Comparison of ENCODE assay signal across 21 cellular contexts in the genomic region with DNA sequence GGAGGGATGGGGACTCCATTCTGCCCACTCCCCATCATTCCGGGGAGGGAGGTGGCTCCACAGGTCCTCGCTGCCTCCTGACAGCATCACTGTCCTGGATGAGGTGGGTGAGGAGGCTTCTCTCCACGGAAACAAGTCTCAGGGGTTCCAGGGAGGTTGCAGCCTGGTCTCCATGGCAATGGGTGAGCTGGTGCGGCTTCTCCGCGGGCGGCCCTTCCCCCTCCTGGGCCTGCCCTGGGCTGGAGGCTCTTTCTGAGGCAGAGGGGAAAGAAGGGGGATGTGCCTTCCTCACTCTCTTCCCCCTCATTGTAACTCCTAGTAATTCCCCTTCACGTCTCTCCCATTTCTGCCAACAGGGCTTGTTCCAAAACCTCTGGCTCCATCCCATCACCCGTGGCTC. TPM values are rescaled to one million over a fixed set of nuclear protein-coding genes. Genes with fewer than 3 reads are reported as not detected.
DNase-seq lines count a peak whose midpoint lies in the region; ATAC-seq, FAIRE-seq and TF ChIP-seq lines count a peak whose summit lies in the region.
"Had no signal": no experiment of that assay in that cellular context is flagged by ENCODE, and none has a peak within 500 bp of the region (broad histone marks: within the 10 kb centered on the region; RNA-seq: fewer than 3 reads in every experiment).

No MANE protein-coding gene starts in this region.

- H2BK15ac ChIP-seq in H1 (ENCODE audit: low read length), result no peak overlapping the region
- no peak overlapping the region for H2BK15ac ChIP-seq in mesendoderm (replicated peaks; ENCODE audit: low read depth)

- H3K27ac ChIP-seq in H1 (ENCODE audit: low read depth, low read length), result no peak overlapping the region
- no peak overlapping the region for H3K27ac ChIP-seq in mesendoderm (ENCODE audit: low read depth, low read length)
- H3K27ac ChIP-seq in trophoblast cell (ENCODE audit: low read depth, low read length), result no peak overlapping the region
- H3K27ac ChIP-seq: GM23248, HL-60, KMS-11 had no signal

- intact Hi-C loops in sciatic nerve (cut with DNase I), result no loop called here
- intact Hi-C loops in Caco-2 (cut with micrococcal nuclease; ENCODE audit: unreplicated experiment), result no loop called here

- 68% methylated on average over 6 of the region's 9 CpGs; no CpG with 5 or more reads in 1 of the 2 experiments for WGBS in H1 (ENCODE audit: extremely low coverage in 1 of 2, insufficient coverage in 1 of 2, insufficient read length in 1 of 2, insufficient replicate concordance in 2 of 2, low coverage in 1 of 2, low lambda C conversion rate in 2 of 2, missing lambda C conversion rate in 1 of 2), 2 experiments
- WGBS in mesendoderm (ENCODE audit: extremely low coverage, insufficient coverage, low lambda C conversion rate), result no CpG with 5 or more reads among the region's 9 CpGs
- no CpG with 5 or more reads among the region's 9 CpGs for WGBS in trophoblast cell (ENCODE audit: extremely low coverage, insufficient coverage, insufficient read length)

- POLR2A ChIA-PET in H1 (lab: Charles Lee; ENCODE audit: partially characterized antibody) (no interaction called here), Caco-2 (lab: Charles Lee) (no interaction called here)

- H3K9ac ChIP-seq in H1 (replicated peaks in 1 of 4; ENCODE audit: extremely low read depth in 1 of 4, low read depth in 3 of 4, low read length in 3 of 4) (no peak overlapping the region; a peak in 1 of 7 replicates), mesendoderm (ENCODE audit: low read length) (no peak overlapping the region), trophoblast cell (ENCODE audit: low read length) (no peak overlapping the region)
- H3K9ac ChIP-seq: GM23248, KMS-11 had no signal

- H3K18ac ChIP-seq in H1 (ENCODE audit: extremely low read depth, low read length) (no peak overlapping the region; the same call in 1 of the 2 replicates), mesendoderm (ENCODE audit: low read length) (no peak overlapping the region), trophoblast cell (ENCODE audit: low read length) (no peak overlapping the region)

- H4K12ac ChIP-seq in trophoblast cell (ENCODE audit: low read depth, low read length), result no peak overlapping the region

- H3K4ac ChIP-seq in H1 (replicated peaks; ENCODE audit: insufficient read length, low read depth, low read length), result no peak overlapping the region
- peak overlapping the region; percentile 1 for H3K4ac ChIP-seq in mesendoderm (ENCODE audit: low read depth, low read length)
- no peak overlapping the region for H3K4ac ChIP-seq in trophoblast cell (ENCODE audit: low read depth, low read length)

- no peaks in the 10 kb centered on the region for H3K27me3 Mint-ChIP-seq in Caco-2 (ENCODE audit: insufficient read depth, unreplicated experiment)

- no peak for FAIRE-seq in H1 (lab: Jason Lieb, UNC)

- peaks cover 0 to 4% of the 10 kb centered on the region in 2 experiments for H4K20me1 ChIP-seq in H1 (replicated peaks in 1 of 2; ENCODE audit: control insufficient read depth in 1 of 2, insufficient read depth in 2 of 2, low read length in 2 of 2)

- no peak overlapping the region for H4K5ac ChIP-seq in H1 (ENCODE audit: insufficient read length, low read depth, low read length)
- no peak overlapping the region for H4K5ac ChIP-seq in mesendoderm (ENCODE audit: low read length)

- peaks cover 7% of the 10 kb centered on the region for H3K9me3 Mint-ChIP-seq in Caco-2 (ENCODE audit: unreplicated experiment)

- H3K79me1 ChIP-seq in H1 (ENCODE audit: low read depth, low read length) (no peaks in the 10 kb centered on the region), mesendoderm (ENCODE audit: low read length) (peaks cover 3% of the 10 kb centered on the region), trophoblast cell (ENCODE audit: low read length) (no peaks in the 10 kb centered on the region)

- H2AK5ac ChIP-seq in H1 (ENCODE audit: low read depth, low read length) (peak overlapping the region; percentile 26; the same call in 1 of the 2 replicates), mesendoderm (ENCODE audit: low read length) (no peak overlapping the region), trophoblast cell (ENCODE audit: low read length) (no peak overlapping the region)

- no peaks in the 10 kb centered on the region for H3K9me3 ChIP-seq in H1 (ENCODE audit: insufficient read depth in 2 of 2, low read depth in 1 of 2, low read length in 1 of 2)
- no peaks in the 10 kb centered on the region for H3K9me3 ChIP-seq in Caco-2
- peaks cover 9% of the 10 kb centered on the region for H3K9me3 ChIP-seq in trophoblast cell (ENCODE audit: insufficient read depth, low read depth, low read length)
- H3K9me3 ChIP-seq: Peyer's patch had no signal

- H3K27ac Mint-ChIP-seq in Caco-2 (ENCODE audit: unreplicated experiment), result no peak overlapping the region

- H4K91ac ChIP-seq in H1 (replicated peaks; ENCODE audit: insufficient read length, low read length) (peak overlapping the region; percentile 93), trophoblast cell (ENCODE audit: low read depth, low read length) (no peak overlapping the region)

- TF ChIP-seq POLR2A in H1 (IDR thresholded peaks at IDR 0.05; ENCODE audit: control extremely low read depth in 1 of 2, low read depth in 2 of 2, low read length in 2 of 2), result no peak

- no peak overlapping the region for H3K4me3 ChIP-seq in H7 (ENCODE audit: insufficient read depth, low read depth, low read length)
- no peak overlapping the region for H3K4me3 ChIP-seq in H1 (ENCODE audit: extremely low read depth in 1 of 4, insufficient read depth in 2 of 4, low read depth in 3 of 4, low read length in 4 of 4)
- H3K4me3 ChIP-seq in mesendoderm (ENCODE audit: low read length), result no peak overlapping the region
- no peak overlapping the region for H3K4me3 ChIP-seq in Caco-2 (ENCODE audit: low read depth, low read length)
- no peak overlapping the region for H3K4me3 ChIP-seq in trophoblast cell (ENCODE audit: low read depth, low read length)
- H3K4me3 ChIP-seq: GM23248, Peyer's patch had no signal

- no peak overlapping the region for H3K4me3 Mint-ChIP-seq in Caco-2 (ENCODE audit: unreplicated experiment)

- H3K79me2 ChIP-seq in H1 (ENCODE audit: control insufficient read depth in 1 of 2, insufficient read depth in 2 of 2, low read length in 2 of 2) (no peaks in the 10 kb centered on the region), mesendoderm (ENCODE audit: control insufficient read depth, insufficient read depth, low read length) (no peaks in the 10 kb centered on the region), trophoblast cell (ENCODE audit: control insufficient read depth, insufficient read depth, low read length, poor library complexity) (no peaks in the 10 kb centered on the region)

- TF ChIP-seq EP300 in H1 (IDR thresholded peaks at IDR 0.05; ENCODE audit: borderline replicate concordance in 1 of 2, low read depth in 2 of 2, low read length in 2 of 2), result no peak

- H3K27me3 ChIP-seq in H7 (ENCODE audit: control insufficient read depth, insufficient read depth, low read length) (no peaks in the 10 kb centered on the region), H1 (replicated peaks in 1 of 4; ENCODE audit: control insufficient read depth in 3 of 4, extremely low read depth in 1 of 4, insufficient read depth in 3 of 4, low read length in 3 of 4) (no peaks in the 10 kb centered on the region), mesendoderm (ENCODE audit: insufficient read depth, low read length, poor library complexity) (no peaks in the 10 kb centered on the region), Caco-2 (replicated peaks; ENCODE audit: control insufficient read depth, insufficient read depth, low read length) (no peaks in the 10 kb centered on the region), trophoblast cell (ENCODE audit: insufficient read depth, low read length) (peaks cover 10% of the 10 kb centered on the region)
- H3K27me3 ChIP-seq: Peyer's patch had no signal

- H2AFZ ChIP-seq in H1 (ENCODE audit: low read length), result no peak overlapping the region
- H2AFZ ChIP-seq in trophoblast cell (ENCODE audit: insufficient read depth, low read length, poor library complexity), result no peak overlapping the region
- H2AFZ ChIP-seq: GM23248 had no signal

- H3K4me1 ChIP-seq in H1 (replicated peaks in 1 of 4; ENCODE audit: control insufficient read depth in 3 of 4, insufficient read depth in 4 of 4, low read length in 3 of 4) (peaks cover 12 to 39% (median 34%) of the 10 kb centered on the region in 4 experiments), mesendoderm (ENCODE audit: control insufficient read depth, low read depth, low read length) (peaks cover 16% of the 10 kb centered on the region), Caco-2 (no peaks in the 10 kb centered on the region), trophoblast cell (ENCODE audit: control insufficient read depth in 1 of 2, insufficient read depth in 2 of 2, low read length in 2 of 2) (peaks cover 0 to 2% of the 10 kb centered on the region in 2 experiments)
- H3K4me1 ChIP-seq: Peyer's patch had no signal

- CTCF ChIA-PET in H1 (lab: Charles Lee; ENCODE audit: partially characterized antibody), result interaction anchor here (1.2 kb wide), 1 partner anchor 62 kb away, joined by 4 read pairs; no protein-coding TSS in a partner anchor
- CTCF ChIA-PET in Caco-2 (lab: Charles Lee), result no interaction called here

- no peak overlapping the region for H4K8ac ChIP-seq in H1 (ENCODE audit: extremely low read depth, insufficient read depth, low read length)
- H4K8ac ChIP-seq in mesendoderm (ENCODE audit: low read depth, low read length), result no peak overlapping the region
- no peak overlapping the region for H4K8ac ChIP-seq in trophoblast cell (ENCODE audit: low read depth, low read length)

- peak; percentile 80 for DNase-seq in H7
- DNase-seq in H1 (ENCODE audit: low read depth in 1 of 2, low spot score in 2 of 2), result no peak
- no peak for DNase-seq in mesendoderm
- DNase-seq in sciatic nerve (ENCODE audit: low spot score), result no peak
- no peak for DNase-seq in Caco-2
- no peak for DNase-seq in COR-L47 (lab: John Stamatoyannopoulos, UW)
- DNase-seq in trophoblast cell, result no peak
- no peak for DNase-seq in hippocampal formation (lab: John Stamatoyannopoulos, UW)
- DNase-seq: ACHN, C1 segment of cervical spinal cord, DMS79 treated with DMSO at 0.1 percent for 48 hours, GM23248, NCI-H1417 treated with DMSO at 0.1 percent for 48 hours, NCI-H187 treated with DMSO at 0.1 percent for 48 hours, NCI-H2171, Peyer's patch, SW 1271 had no signal

- H2BK120ac ChIP-seq in H1 (replicated peaks; ENCODE audit: low read depth, low read length) (no peak overlapping the region), mesendoderm (ENCODE audit: low read depth, low read length) (no peak overlapping the region), trophoblast cell (ENCODE audit: insufficient read depth, low read length, poor library complexity) (no peak overlapping the region)

- H2BK12ac ChIP-seq in H1 (ENCODE audit: low read depth, low read length) (peak overlapping the region; percentile 82; the same call in 1 of the 2 replicates), trophoblast cell (ENCODE audit: low read length) (no peak overlapping the region)

- ATAC-seq in sciatic nerve, result peak; percentile 7

- BruUV-seq in Caco-2 (replicated peaks; lab: Mats Ljungman, UMichigan), result no TSS peak

- H3K4me1 Mint-ChIP-seq in Caco-2 (ENCODE audit: low read depth, unreplicated experiment), result peaks cover 5% of the 10 kb centered on the region

- H3K23ac ChIP-seq in H1 (ENCODE audit: insufficient read length), result no peak overlapping the region
- H3K23ac ChIP-seq in mesendoderm (ENCODE audit: low read length), result no peak overlapping the region
- no peak overlapping the region for H3K23ac ChIP-seq in trophoblast cell (ENCODE audit: low read length)

- no peak overlapping the region; a peak in 1 of 4 replicates for H3K4me2 ChIP-seq in H1 (ENCODE audit: insufficient read depth in 1 of 2, low read depth in 2 of 2, low read length in 2 of 2)
- no peak overlapping the region for H3K4me2 ChIP-seq in mesendoderm (ENCODE audit: low read length)
- no peak overlapping the region for H3K4me2 ChIP-seq in trophoblast cell (ENCODE audit: low read length)
- H3K4me2 ChIP-seq: KMS-11 had no signal

- H3K36me3 ChIP-seq in H7 (replicated peaks; ENCODE audit: control insufficient read depth, insufficient read depth, low read length) (no peaks in the 10 kb centered on the region), H1 (ENCODE audit: control insufficient read depth in 2 of 4, insufficient read depth in 4 of 4, low read length in 3 of 4) (no peaks in the 10 kb centered on the region), mesendoderm (ENCODE audit: control insufficient read depth, insufficient read depth, low read length) (peaks cover 2% of the 10 kb centered on the region), Caco-2 (ENCODE audit: control insufficient read depth, insufficient read depth, low read length) (no peaks in the 10 kb centered on the region), trophoblast cell (ENCODE audit: control insufficient read depth in 1 of 2, insufficient read depth in 2 of 2, low read length in 2 of 2) (no peaks in the 10 kb centered on the region)
- H3K36me3 ChIP-seq: Peyer's patch had no signal

- H3K56ac ChIP-seq in H1 (replicated peaks; ENCODE audit: insufficient read length, low read depth, low read length) (no peak overlapping the region), mesendoderm (ENCODE audit: low read length) (no peak overlapping the region)

- no peak overlapping the region for H3K14ac ChIP-seq in H1 (ENCODE audit: insufficient read length)
- no peak overlapping the region for H3K14ac ChIP-seq in trophoblast cell (ENCODE audit: low read length)

- TF ChIP-seq CTCF in H1 (IDR thresholded peaks at IDR 0.05; ENCODE audit: control extremely low read depth in 1 of 3, insufficient read depth in 1 of 3, low read depth in 1 of 3, low read length in 3 of 3) (no peak), Caco-2 (IDR thresholded peaks at IDR 0.05; ENCODE audit: insufficient read depth in 1 of 2, low read depth in 1 of 2, low read length in 1 of 2, severe bottlenecking in 1 of 2, unreplicated experiment in 1 of 2) (no peak)

- H2BK20ac ChIP-seq in H1 (ENCODE audit: low read length), result peak overlapping the region; percentile 77; the same call in 1 of the 2 replicates

- H2BK5ac ChIP-seq in H1 (ENCODE audit: low read depth, low read length) (peak overlapping the region; percentile 73; the same call in 1 of the 2 replicates), mesendoderm (ENCODE audit: low read length) (no peak overlapping the region), trophoblast cell (ENCODE audit: low read depth, low read length, poor library complexity) (no peak overlapping the region)

- peaks cover 7% of the 10 kb centered on the region for H3K23me2 ChIP-seq in H1 (ENCODE audit: low read depth, low read length)

- no peak for TF ChIP-seq RAD21 in H1 (IDR thresholded peaks at IDR 0.05 in 1 of 2, conservative IDR thresholded peaks at IDR 0.05 in 1 of 2; ENCODE audit: low read depth in 2 of 2, low read length in 2 of 2)

- H3K36me3 Mint-ChIP-seq in Caco-2 (ENCODE audit: insufficient read depth, unreplicated experiment), result peaks cover 5% of the 10 kb centered on the region

RNA-seq across cellular contexts. Expression of gene PARVG, which starts 37.1 kb away (rescaled TPM):
- total RNA-seq in H7 (2014; rRNA removed; shearing (Covaris generic)), result 0.21 TPM in 1 of 2 replicates, not detected in the other
- 0.37 and 0.50 TPM in 2 replicates for total RNA-seq in H1 (2021; fragmentation: NEBNext Ultra II Directional; extraction: Animal tissue kit (Norgen Biotek cat#: 25700))
- polyA plus RNA-seq in H1 (2011; rRNA removed), result 0.80 and 1.5 TPM in 2 replicates
- polyA plus RNA-seq in H1 (2011; cell fraction: cytosol; rRNA removed), result 1.7 TPM
- polyA plus RNA-seq in H1 (2011; cell fraction: nucleus; rRNA removed), result 3.1 TPM
- polyA plus RNA-seq in H1 (2012, experiment 1 of 2), result 0.17 to 0.80 TPM (median 0.41 TPM) in 4 replicates
- 0.45 TPM for polyA plus RNA-seq in H1 (2012, experiment 2 of 2)
- 0.95 TPM for polyA plus RNA-seq in H1 (2013, experiment 1 of 2)
- polyA plus RNA-seq in H1 (2013, experiment 2 of 2), result 0.42 TPM
- polyA minus RNA-seq in H1 (2011; rRNA and poly(A)+ RNA removed), result 0.60 and 0.93 TPM in 2 replicates
- 0.81 TPM for polyA minus RNA-seq in H1 (2011; cell fraction: cytosol; rRNA and poly(A)+ RNA removed)
- polyA minus RNA-seq in H1 (2011; cell fraction: nucleus; rRNA and poly(A)+ RNA removed), result 1.5 TPM
- polyA plus RNA-seq in mesendoderm (2013, experiment 1 of 2), result 0.60 TPM
- 0.67 TPM for polyA plus RNA-seq in mesendoderm (2013, experiment 2 of 2)
- 16.7 TPM for total RNA-seq in sciatic nerve
- not detected in 2 replicates for total RNA-seq in Caco-2 (2022)
- 0.04 TPM in 1 of 2 replicates, not detected in the other for polyA plus RNA-seq in trophoblast cell (2013)
- total RNA-seq: G401, GM23248, NCI-H460 had no signal
- polyA plus RNA-seq: GM23248 had no signal

Comparison
In these comparisons a context has a peak if more than half of its experiments do, and no peak if none do; other contexts are left out.
1. RNA of gene PARVG, which starts 37.1 kb away (total RNA-seq): 16.7 TPM in sciatic nerve (single experiment); 0.37 to 0.50 TPM in H1, 0.21 TPM in H7 and not detected in Caco-2; every median in the first group is over 10 times any median in the second.